ENCODE assay signal across 17 cellular contexts in the genomic region with DNA sequence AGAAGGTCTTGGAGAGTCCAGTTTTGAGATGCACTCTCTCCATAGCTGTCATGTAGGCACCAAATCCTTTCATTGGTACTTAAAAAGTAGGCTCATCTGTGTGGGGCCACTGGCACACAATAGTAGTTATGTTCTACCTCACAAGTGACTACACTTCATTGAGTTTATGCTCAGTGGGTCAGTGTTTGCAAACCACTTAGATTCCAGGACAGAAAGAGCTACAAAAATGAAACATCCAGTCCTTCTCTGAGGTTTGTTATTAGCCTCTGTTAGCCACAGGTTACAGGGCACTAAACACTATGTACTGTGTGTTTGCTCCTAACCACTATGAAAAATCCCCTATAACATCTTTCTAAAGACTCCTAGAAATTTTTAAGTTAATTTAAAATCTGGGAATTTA. TPM values are rescaled to one million over a fixed set of nuclear protein-coding genes. Genes with fewer than 3 reads are reported as not detected.
A peak's percentile ranks its signal among the peaks of the same experiment; 100 is the strongest.
DNase-seq lines count a peak whose midpoint lies in the region; ATAC-seq and TF ChIP-seq lines count a peak whose summit lies in the region.
"Had no signal": no experiment of that assay in that cellular context is flagged by ENCODE, and none has a peak within 500 bp of the region (broad histone marks: within the 10 kb centered on the region; RNA-seq: fewer than 3 reads in every experiment).

No MANE protein-coding gene starts in this region.

- no peak for TF ChIP-seq CTCF in psoas muscle (IDR thresholded peaks at IDR 0.05)

- peaks cover 0 to 7% of the 10 kb centered on the region in 2 donors for H3K36me3 ChIP-seq in psoas muscle (ENCODE audit: insufficient read depth in 1 of 2, low read depth in 1 of 2)
- H3K36me3 ChIP-seq: thoracic aorta had no signal

- no peak overlapping the region for H3K4me3 ChIP-seq in psoas muscle
- H3K4me3 ChIP-seq: thoracic aorta had no signal

- no peak overlapping the region for H3K27ac ChIP-seq in psoas muscle
- H3K27ac ChIP-seq: parathyroid adenoma, thoracic aorta had no signal

- intact Hi-C loops in psoas muscle (cut with DNase I): no loop called here

- DNase-seq in iris pigment epithelial cell (ENCODE audit: low read depth) (peak; percentile 11), epidermal melanocyte (ENCODE audit: insufficient read length, low spot score) (no peak), NCI-H1417 (lab: John Stamatoyannopoulos, UW) (no peak), psoas muscle (no peak)
- DNase-seq: central memory CD4-positive, alpha-beta T cell; MV-4-11; naive thymus-derived CD8-positive, alpha-beta T cell; NCI-H526 treated with DMSO at 0.1 percent for 48 hours; SHP77; small intestine had no signal

- peaks cover 4% of the 10 kb centered on the region for H3K9me3 ChIP-seq in psoas muscle
- H3K9me3 ChIP-seq: thoracic aorta had no signal

- no peaks in the 10 kb centered on the region for H3K27me3 ChIP-seq in psoas muscle (ENCODE audit: insufficient read depth in 3 of 3, low read length in 2 of 3)

- H3K4me1 ChIP-seq in psoas muscle: no peaks in the 10 kb centered on the region
- H3K4me1 ChIP-seq: parathyroid adenoma had no signal

- ATAC-seq in GM18867 (IDR thresholded peaks at IDR 0.05; ENCODE audit: unreplicated experiment) (peak; percentile 43), GM21723 (IDR thresholded peaks at IDR 0.05; ENCODE audit: unreplicated experiment) (peak; percentile 65), HG03060 (IDR thresholded peaks at IDR 0.05; ENCODE audit: low read depth, unreplicated experiment) (peak; percentile 64), HG03108 (IDR thresholded peaks at IDR 0.05; ENCODE audit: unreplicated experiment) (no peak), psoas muscle (no peak)
- ATAC-seq: naive thymus-derived CD8-positive, alpha-beta T cell; WTC11 had no signal

RNA-seq across cellular contexts. Expression of a gene that starts 13.8 kb away (rescaled TPM):
- total RNA-seq in psoas muscle: 1 to 10 TPM; 5.1 to 6.9 (median 5.8) TPM
- 1 to 10 TPM; 5.2 to 9.0 (median 7.8) TPM for polyA plus RNA-seq in psoas muscle

Comparison
In these comparisons a context has a peak if more than half of its experiments do, and no peak if none do; other contexts are left out.
1. ATAC-seq: peak in GM18867 (single experiment), GM21723 (single experiment) and HG03060 (single experiment); none in HG03108 (single experiment) and psoas muscle (0 of 4).